2 cellular contexts compared by ENCODE assay signal in the genomic region with DNA sequence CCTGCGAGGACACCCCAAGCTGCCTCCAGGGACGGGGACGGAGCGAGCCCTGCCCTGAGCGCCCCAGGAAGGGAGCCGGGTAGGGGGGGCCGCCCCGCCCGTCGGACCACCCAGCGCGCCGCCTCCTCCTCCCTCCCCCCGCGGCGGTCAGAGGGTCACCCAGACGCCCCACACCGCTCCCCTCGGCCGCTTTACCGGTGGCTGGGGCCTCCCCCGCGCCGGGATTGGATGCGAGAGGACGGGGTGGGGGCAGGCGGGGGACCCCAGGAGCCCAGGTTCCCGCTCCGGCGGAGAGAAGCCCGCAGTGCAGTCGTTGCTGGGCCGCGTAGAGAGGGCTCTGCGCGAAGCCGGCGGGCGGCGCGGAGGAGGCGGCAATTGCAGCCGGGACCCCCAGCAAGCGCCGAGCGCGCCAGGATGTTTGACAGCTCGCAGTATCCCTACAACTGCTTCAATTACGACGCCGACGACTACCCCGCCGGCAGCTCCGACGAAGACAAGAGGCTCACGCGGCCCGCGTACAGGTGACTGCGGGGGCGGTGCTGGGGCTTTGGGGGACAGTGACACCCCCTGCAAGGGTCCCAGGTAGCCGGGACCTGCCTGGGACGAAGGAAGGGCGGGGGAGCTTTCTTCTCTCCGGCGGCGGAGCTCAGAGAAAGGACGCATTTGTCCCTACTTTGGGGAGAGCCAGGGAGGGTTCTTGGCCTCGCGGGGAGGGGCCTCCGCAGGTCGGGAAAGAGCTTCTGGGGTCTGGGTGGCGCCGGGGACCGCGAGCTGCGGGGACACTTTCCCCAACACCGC.
A peak's percentile ranks its signal among the peaks of the same experiment; 100 is the strongest.
TF ChIP-seq lines count a peak whose summit lies in the region.

A gene (plus strand): TSS at position 415 of the 798 bp plus-strand sequence. CDS start 0 bp downstream, at position 415.

TF ChIP-seq in SK-N-SH, 30 proteins besides CTCF, POLR2A, EP300 and RAD21 (continued from another document):
- TF ChIP-seq, protein P1, sequence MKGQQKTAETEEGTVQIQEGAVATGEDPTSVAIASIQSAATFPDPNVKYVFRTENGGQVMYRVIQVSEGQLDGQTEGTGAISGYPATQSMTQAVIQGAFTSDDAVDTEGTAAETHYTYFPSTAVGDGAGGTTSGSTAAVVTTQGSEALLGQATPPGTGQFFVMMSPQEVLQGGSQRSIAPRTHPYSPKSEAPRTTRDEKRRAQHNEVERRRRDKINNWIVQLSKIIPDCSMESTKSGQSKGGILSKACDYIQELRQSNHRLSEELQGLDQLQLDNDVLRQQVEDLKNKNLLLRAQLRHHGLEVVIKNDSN (IDR thresholded peaks at IDR 0.05; ENCODE audit: borderline replicate concordance, low read depth), result no peak
- 0 out of 2 replicates have a peak, but pooled peaks have one; percentile 42 for TF ChIP-seq EZH2phosphoT487 (IDR thresholded peaks at IDR 0.05; ENCODE audit: borderline replicate concordance, low read depth)

TF ChIP-seq in SK-N-SH treated with all-trans-retinoic acid at 6 μM for 48 hours, 23 proteins besides CTCF, POLR2A, EP300 and RAD21:
- TF ChIP-seq, protein P2, sequence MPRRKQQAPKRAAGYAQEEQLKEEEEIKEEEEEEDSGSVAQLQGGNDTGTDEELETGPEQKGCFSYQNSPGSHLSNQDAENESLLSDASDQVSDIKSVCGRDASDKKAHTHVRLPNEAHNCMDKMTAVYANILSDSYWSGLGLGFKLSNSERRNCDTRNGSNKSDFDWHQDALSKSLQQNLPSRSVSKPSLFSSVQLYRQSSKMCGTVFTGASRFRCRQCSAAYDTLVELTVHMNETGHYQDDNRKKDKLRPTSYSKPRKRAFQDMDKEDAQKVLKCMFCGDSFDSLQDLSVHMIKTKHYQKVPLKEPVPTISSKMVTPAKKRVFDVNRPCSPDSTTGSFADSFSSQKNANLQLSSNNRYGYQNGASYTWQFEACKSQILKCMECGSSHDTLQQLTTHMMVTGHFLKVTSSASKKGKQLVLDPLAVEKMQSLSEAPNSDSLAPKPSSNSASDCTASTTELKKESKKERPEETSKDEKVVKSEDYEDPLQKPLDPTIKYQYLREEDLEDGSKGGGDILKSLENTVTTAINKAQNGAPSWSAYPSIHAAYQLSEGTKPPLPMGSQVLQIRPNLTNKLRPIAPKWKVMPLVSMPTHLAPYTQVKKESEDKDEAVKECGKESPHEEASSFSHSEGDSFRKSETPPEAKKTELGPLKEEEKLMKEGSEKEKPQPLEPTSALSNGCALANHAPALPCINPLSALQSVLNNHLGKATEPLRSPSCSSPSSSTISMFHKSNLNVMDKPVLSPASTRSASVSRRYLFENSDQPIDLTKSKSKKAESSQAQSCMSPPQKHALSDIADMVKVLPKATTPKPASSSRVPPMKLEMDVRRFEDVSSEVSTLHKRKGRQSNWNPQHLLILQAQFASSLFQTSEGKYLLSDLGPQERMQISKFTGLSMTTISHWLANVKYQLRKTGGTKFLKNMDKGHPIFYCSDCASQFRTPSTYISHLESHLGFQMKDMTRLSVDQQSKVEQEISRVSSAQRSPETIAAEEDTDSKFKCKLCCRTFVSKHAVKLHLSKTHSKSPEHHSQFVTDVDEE (CRISPR knock-in tag; IDR thresholded peaks at IDR 0.05), result no peak
- TF ChIP-seq ISL1 (CRISPR knock-in tag; IDR thresholded peaks at IDR 0.05), result no peak
- TF ChIP-seq TCF4 (CRISPR knock-in tag; IDR thresholded peaks at IDR 0.05; ENCODE audit: borderline replicate concordance), result no peak
